29 cellular contexts compared by ENCODE assay signal in the genomic region with DNA sequence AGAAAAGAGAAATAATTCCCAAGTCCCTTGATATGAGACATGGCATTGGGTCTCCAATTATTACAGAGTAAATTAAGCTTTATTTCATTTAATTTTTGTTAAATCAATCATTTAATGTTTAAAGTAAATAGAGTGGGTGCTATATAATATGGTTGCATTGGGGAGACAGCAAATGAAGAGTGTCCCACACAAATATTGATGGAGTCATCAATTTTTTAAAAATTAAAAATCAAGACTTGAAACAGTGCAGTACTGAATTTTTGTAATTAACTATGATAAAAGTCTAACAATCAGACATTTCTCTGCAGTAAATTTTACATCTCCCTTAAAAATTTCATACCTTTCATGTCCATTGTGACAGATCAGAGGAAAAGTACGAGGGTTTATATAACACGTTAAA.
"Had no signal": no experiment of that assay in that cellular context is flagged by ENCODE, and none has a peak within 500 bp of the region (broad histone marks: within the 10 kb centered on the region; RNA-seq: fewer than 3 reads in every experiment).

No MANE protein-coding gene starts in this region.

- H3K27ac ChIP-seq: colonic mucosa, coronary artery, dorsolateral prefrontal cortex, epithelial cell of prostate, esophagus muscularis mucosa, esophagus squamous epithelium, foreskin keratinocyte, gastrocnemius medialis, gastroesophageal sphincter, heart left ventricle, heart right ventricle, hepatocyte had no signal

- H3K27ac Mint-ChIP-seq: dendritic cell treated with granulocyte-macrophage colony-stimulating factor and Interleukin-4, amounts not matched to agents 40 ng/mL and 50 ng/mL, for 4 days; effector memory CD8-positive, alpha-beta T cell; endodermal cell had no signal

- H3K9me3 Mint-ChIP-seq: endodermal cell had no signal

- H3K4me3 Mint-ChIP-seq: dendritic cell treated with granulocyte-macrophage colony-stimulating factor and Interleukin-4, amounts not matched to agents 40 ng/mL and 50 ng/mL, for 4 days; effector memory CD8-positive, alpha-beta T cell; endodermal cell had no signal

- H3K4me2 ChIP-seq: hepatocyte had no signal

- H3K79me2 ChIP-seq: hepatocyte had no signal

- H2AFZ ChIP-seq: hepatocyte had no signal

- H3K4me1 ChIP-seq: colonic mucosa, esophagus muscularis mucosa, esophagus squamous epithelium, foreskin keratinocyte, gastrocnemius medialis, gastroesophageal sphincter, heart left ventricle, heart right ventricle had no signal

- H3K36me3 ChIP-seq: colonic mucosa, esophagus muscularis mucosa, esophagus squamous epithelium, gastrocnemius medialis, gastroesophageal sphincter, heart left ventricle, heart right ventricle had no signal

- ATAC-seq: effector memory CD8-positive, alpha-beta T cell; esophagus mucosa; foreskin keratinocyte; gastrocnemius medialis; gastroesophageal sphincter; heart left ventricle; heart right ventricle had no signal

- H3K9me3 ChIP-seq: colonic mucosa, esophagus muscularis mucosa, esophagus squamous epithelium, gastrocnemius medialis, gastroesophageal sphincter had no signal

- DNase-seq: colonic mucosa; cortex of kidney; dermis blood vessel endothelial cell; dorsolateral prefrontal cortex; effector CD4-positive, alpha-beta T cell; effector CD8-positive, alpha-beta T cell; effector memory CD4-positive, alpha-beta T cell; effector memory CD8-positive, alpha-beta T cell; endodermal cell; erythroblast; esophagus squamous epithelium; foreskin fibroblast; foreskin keratinocyte; foreskin melanocyte; gastrocnemius medialis; glutamatergic neuron; head of caudate nucleus; heart left ventricle; heart right ventricle had no signal

- H3K27me3 Mint-ChIP-seq: dendritic cell treated with granulocyte-macrophage colony-stimulating factor and Interleukin-4, amounts not matched to agents 40 ng/mL and 50 ng/mL, for 4 days; effector memory CD8-positive, alpha-beta T cell had no signal

- H3K27me3 ChIP-seq: colonic mucosa, esophagus muscularis mucosa, esophagus squamous epithelium, foreskin keratinocyte, gastrocnemius medialis, gastroesophageal sphincter, heart left ventricle, heart right ventricle, hepatocyte had no signal

- H3K4me1 Mint-ChIP-seq: endodermal cell had no signal

- FAIRE-seq: endometrium, endothelial cell of umbilical vein, frontal cortex had no signal

- H3K4me3 ChIP-seq: colonic mucosa, coronary artery, dorsolateral prefrontal cortex, esophagus muscularis mucosa, esophagus squamous epithelium, gastrocnemius medialis, gastroesophageal sphincter, heart left ventricle, heart right ventricle, hepatocyte had no signal
